ENCODE assay signal across 8 cellular contexts in the genomic region with DNA sequence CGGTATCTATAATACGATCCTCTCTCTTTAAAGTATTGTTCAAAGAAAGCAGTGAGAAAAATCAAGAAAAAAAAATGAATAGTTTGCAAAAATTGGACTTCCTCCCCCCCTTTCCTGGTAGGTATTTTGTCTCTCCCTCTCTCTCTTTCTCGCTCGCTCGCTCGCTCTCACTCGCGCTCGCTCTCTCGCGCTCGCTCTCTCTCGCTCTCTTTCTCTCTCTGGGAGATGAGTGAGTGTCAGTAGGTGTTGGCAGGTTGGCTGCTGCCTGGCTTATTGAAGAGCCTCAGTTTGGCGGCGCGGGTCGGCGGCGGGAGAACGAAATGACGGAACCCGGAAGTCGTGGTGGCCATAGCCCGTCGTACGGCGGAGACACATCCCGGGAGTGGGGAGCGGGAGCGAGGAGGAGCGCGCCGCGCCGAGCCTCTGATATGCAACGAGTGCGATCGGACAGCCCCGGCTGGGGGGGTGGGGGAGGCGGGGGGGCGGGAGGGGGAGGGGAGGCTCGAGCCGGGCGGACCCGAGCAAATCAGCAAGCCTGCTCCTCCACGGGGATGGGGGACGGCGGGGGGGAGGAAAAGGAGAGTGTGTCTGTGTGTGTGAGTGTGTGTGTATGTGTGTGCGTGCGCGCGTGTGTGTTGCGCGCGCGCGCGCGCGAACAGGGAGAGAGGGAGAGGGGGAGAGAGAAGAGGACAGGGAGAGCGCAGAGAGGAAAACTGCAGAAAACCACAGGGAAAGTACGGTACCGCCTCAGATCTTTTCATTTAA. TPM values are rescaled to one million over a fixed set of nuclear protein-coding genes. Genes with fewer than 3 reads are reported as not detected.
DNase-seq lines count a peak whose midpoint lies in the region; ATAC-seq lines count a peak whose summit lies in the region.

Gene MEIS2 (minus strand): TSS at position 441 of the 765 bp plus-strand sequence. CDS start 1,083 bp downstream, outside the sequence.

- POLR2A ChIA-PET in activated CD4-positive, alpha-beta T cell treated with anti-CD3 and anti-CD28 coated beads for 36 hours (lab: Charles Lee) = no interaction called here

- peaks cover 82% of the 10 kb centered on the region for H3K27me3 Mint-ChIP-seq in activated CD4-positive, alpha-beta T cell treated with anti-CD3 and anti-CD28 coated beads for 36 hours
- H3K27me3 Mint-ChIP-seq in dendritic cell treated with granulocyte-macrophage colony-stimulating factor and Interleukin-4, amounts not matched to agents 40 ng/mL and 50 ng/mL, for 4 days = peaks cover 98% of the 10 kb centered on the region

- peak within 1 kb of the TSS; percentile 51 for H3K27ac Mint-ChIP-seq in activated CD4-positive, alpha-beta T cell treated with anti-CD3 and anti-CD28 coated beads for 36 hours
- peak within 1 kb of the TSS; percentile 73 for H3K27ac Mint-ChIP-seq in dendritic cell treated with granulocyte-macrophage colony-stimulating factor and Interleukin-4, amounts not matched to agents 40 ng/mL and 50 ng/mL, for 4 days

- H3K4me1 Mint-ChIP-seq in activated CD4-positive, alpha-beta T cell treated with anti-CD3 and anti-CD28 coated beads for 36 hours = peaks cover 38% of the 10 kb centered on the region
- peaks cover 53% of the 10 kb centered on the region for H3K4me1 Mint-ChIP-seq in dendritic cell treated with granulocyte-macrophage colony-stimulating factor and Interleukin-4, amounts not matched to agents 40 ng/mL and 50 ng/mL, for 4 days (ENCODE audit: low read depth)

- ATAC-seq in activated CD4-positive, alpha-beta T cell treated with anti-CD3 and anti-CD28 coated beads for 36 hours = peak; percentile 63
- ATAC-seq in HG02884 (IDR thresholded peaks at IDR 0.05; ENCODE audit: unreplicated experiment) (peak; percentile 44), left colon (peak; percentile 76)

- H3K9me3 Mint-ChIP-seq in activated CD4-positive, alpha-beta T cell treated with anti-CD3 and anti-CD28 coated beads for 36 hours (ENCODE audit: low read depth) = peaks cover 2% of the 10 kb centered on the region
- no peaks in the 10 kb centered on the region for H3K9me3 Mint-ChIP-seq in dendritic cell treated with granulocyte-macrophage colony-stimulating factor and Interleukin-4, amounts not matched to agents 40 ng/mL and 50 ng/mL, for 4 days

- H3K4me3 Mint-ChIP-seq in activated CD4-positive, alpha-beta T cell treated with anti-CD3 and anti-CD28 coated beads for 36 hours = peak within 1 kb of the TSS; percentile 80
- peak within 1 kb of the TSS; percentile 88 for H3K4me3 Mint-ChIP-seq in dendritic cell treated with granulocyte-macrophage colony-stimulating factor and Interleukin-4, amounts not matched to agents 40 ng/mL and 50 ng/mL, for 4 days

- DNase-seq in activated CD4-positive, alpha-beta T cell treated with anti-CD3 and anti-CD28 coated beads for 36 hours = peak; percentile 70
- no peak for DNase-seq in activated CD4-positive, alpha-beta T cell treated with anti-CD3 and anti-CD28 coated beads for 1 hour
- DNase-seq in NCI-H2081 (lab: John Stamatoyannopoulos, UW) (peak; percentile 98), T1000 (lab: John Stamatoyannopoulos, UW) (peak; percentile 74), left colon (peak; percentile 84 to 88)
- DNase-seq in stimulated activated CD4-positive, alpha-beta T cell treated with anti-CD3 and anti-CD28 coated beads, Interleukin-4, amount 100 ng/mL, for 24 hours = peak; percentile 23

- CTCF ChIA-PET in activated CD4-positive, alpha-beta T cell treated with anti-CD3 and anti-CD28 coated beads for 36 hours (lab: Charles Lee) = interaction anchor here (0.7 kb wide), 1 partner anchor 782 kb away, joined by 3 read pairs; no protein-coding TSS in a partner anchor

- peaks cover 6% of the 10 kb centered on the region for H3K36me3 Mint-ChIP-seq in activated CD4-positive, alpha-beta T cell treated with anti-CD3 and anti-CD28 coated beads for 36 hours (ENCODE audit: low read depth)
- peaks cover 15% of the 10 kb centered on the region for H3K36me3 Mint-ChIP-seq in dendritic cell treated with granulocyte-macrophage colony-stimulating factor and Interleukin-4, amounts not matched to agents 40 ng/mL and 50 ng/mL, for 4 days (ENCODE audit: low read depth)

- intact Hi-C loops in activated CD4-positive, alpha-beta T cell treated with anti-CD3 and anti-CD28 coated beads for 36 hours (cut with DNase I, micrococcal nuclease) = loop anchor here (2.0 to 10.0 kb wide), 3 partner anchors 518 to 1553 kb away; partner anchors contain the start of gene DPH6 (in 1 of the 2)
- intact Hi-C loops in dendritic cell treated with granulocyte-macrophage colony-stimulating factor and Interleukin-4, amounts not matched to agents 40 ng/mL and 50 ng/mL, for 4 days (cut with micrococcal nuclease) = loop anchor here (10.0 kb wide), 1 partner anchor 215 kb away; no protein-coding TSS in a partner anchor
- intact Hi-C loops in left colon (cut with DNase I, micrococcal nuclease) = loop anchor here (10.0 kb wide), 1 partner anchor 215 kb away; no protein-coding TSS in a partner anchor

RNA-seq across cellular contexts. Expression of gene MEIS2, which starts in this region (rescaled TPM):
- not detected for total RNA-seq in activated CD4-positive, alpha-beta T cell treated with anti-CD3 and anti-CD28 coated beads for 36 hours
- total RNA-seq in left colon = 10 to 100 TPM in 1 of 2 donors, 1 to 10 TPM in 1; 3.1 to 11.3 TPM

Comparison
In these comparisons a context has a peak if more than half of its experiments do, and no peak if none do; other contexts are left out.
1. Peak in DNase-seq and ATAC-seq in activated CD4-positive, alpha-beta T cell treated with anti-CD3 and anti-CD28 coated beads for 36 hours; RNA of the gene not detected or under 1 TPM.